ENCODE assay signal across 8 cellular contexts in the genomic region with DNA sequence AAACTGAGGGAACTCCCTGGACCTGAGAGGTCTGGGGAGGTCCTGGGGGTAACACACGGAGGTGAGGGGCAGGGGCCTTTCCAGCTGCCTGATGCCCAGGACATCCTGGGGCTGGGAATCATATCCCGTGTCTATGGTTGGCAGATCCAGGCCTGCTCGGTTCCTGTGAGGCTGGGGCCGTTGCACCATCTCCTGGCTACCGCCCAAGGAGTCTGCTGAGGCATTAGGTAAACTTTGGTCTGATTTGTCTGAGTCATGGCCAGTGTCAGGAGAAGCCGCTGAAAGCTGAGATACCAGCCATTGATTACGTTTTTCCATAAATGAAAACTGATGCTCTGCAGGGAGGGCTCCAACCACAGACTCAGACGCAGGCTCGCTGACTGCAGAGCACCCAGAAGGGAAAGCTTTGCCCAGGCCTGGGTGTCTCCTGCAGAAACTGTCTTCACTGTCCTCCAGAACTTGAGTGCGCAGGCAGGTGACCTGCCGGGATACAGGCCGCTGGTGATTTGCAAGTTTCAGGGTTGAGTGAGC. TPM values are rescaled to one million over a fixed set of nuclear protein-coding genes. Genes with fewer than 3 reads are reported as not detected.
DNase-seq lines count a peak whose midpoint lies in the region; ATAC-seq and TF ChIP-seq lines count a peak whose summit lies in the region.

No MANE protein-coding gene starts in this region.

- DNase-seq in AG09319 (ENCODE audit: extremely low read depth, low read depth) = peak; percentile 99
- DNase-seq in NCI-H2107 treated with DMSO at 0.1 percent for 48 hours (lab: John Stamatoyannopoulos, UW; ENCODE audit: unreplicated experiment) = peak; percentile 93
- DNase-seq in myocyte (ENCODE audit: low read depth) = peak; percentile 97
- DNase-seq in SKM-1 treated with dmso at 0.1 percent for 144 hours (lab: John Stamatoyannopoulos, UW; ENCODE audit: unreplicated experiment) = no peak
- DNase-seq in stimulated activated CD4-positive, alpha-beta T cell treated with anti-CD3 and anti-CD28 coated beads, Interleukin-2, amount 100 ng/mL, for 24 hours = no peak

- TF ChIP-seq CTCF in AG09319 (IDR thresholded peaks at IDR 0.05; ENCODE audit: low read depth, low read length) = no peak

- ATAC-seq in GM18907 (IDR thresholded peaks at IDR 0.05; ENCODE audit: unreplicated experiment) (no peak), HG03442 (IDR thresholded peaks at IDR 0.05; ENCODE audit: unreplicated experiment) (no peak)

- H3K27ac ChIP-seq in cingulate gyrus (ENCODE audit: low read depth, low read length) = peak overlapping the region; percentile 66

RNA-seq across cellular contexts. Expression of a gene that starts 14.2 kb away (rescaled TPM):
- 14.6 and 19.7 TPM in 2 replicates for total RNA-seq in myocyte
- polyA plus RNA-seq in myocyte (2012) = 21.3 TPM

Comparison
In these comparisons a context has a peak if more than half of its experiments do, and no peak if none do; other contexts are left out.
1. DNase-seq: peak in AG09319 (single experiment), NCI-H2107 treated with DMSO at 0.1 percent for 48 hours (single experiment) and myocyte (single experiment); none in SKM-1 treated with dmso at 0.1 percent for 144 hours (single experiment) and stimulated activated CD4-positive, alpha-beta T cell treated with anti-CD3 and anti-CD28 coated beads, Interleukin-2, amount 100 ng/mL, for 24 hours (0 of 2).